ENCODE assay signal across 11 cellular contexts in genomic region chr6:31122803-31123706, GRCh38. TPM values are rescaled to one million over a fixed set of nuclear protein-coding genes. Genes with fewer than 3 reads are reported as not detected.
DNase-seq lines count a peak whose midpoint lies in the region; ATAC-seq and TF ChIP-seq lines count a peak whose summit lies in the region.
"Had no signal": no experiment of that assay in that cellular context is flagged by ENCODE, and none has a peak within 500 bp of the region (broad histone marks: within the 10 kb centered on the region; RNA-seq: fewer than 3 reads in every experiment).

No MANE protein-coding gene starts in this region.

- no peak overlapping the region for H3K27ac Mint-ChIP-seq in activated T-helper 1 cell treated with anti-CD3 and anti-CD28 coated beads, Interleukin-12 subunit alpha, Interleukin-12 subunit beta, Interleukin-2, Interleukin-4 antibody, amounts not matched to agents 30 ng/mL and 10 ng/mL and 1 ng/mL, durations not matched to agents 14 hours and 24 hours and 36 hours
- H3K27ac Mint-ChIP-seq in endothelial cell (ENCODE audit: unreplicated experiment): no peak overlapping the region
- H3K27ac Mint-ChIP-seq: activated naive CD8-positive, alpha-beta T cell had no signal

- DNase-seq in NCI-H2196 (lab: John Stamatoyannopoulos, UW; ENCODE audit: unreplicated experiment) (peak; percentile 65), cerebellar cortex (ENCODE audit: low spot score) (peak; percentile 44), left lung (peak; percentile 79 to 90), tibial artery (peak; percentile 57 to 92), GM20000 (ENCODE audit: low spot score) (no peak), endothelial cell (ENCODE audit: low spot score) (no peak)
- no peak for DNase-seq in activated T-helper 1 cell treated with anti-CD3 and anti-CD28 coated beads, Interleukin-12 subunit alpha, Interleukin-12 subunit beta, Interleukin-2, Interleukin-4 antibody, amounts not matched to agents 30 ng/mL and 10 ng/mL and 1 ng/mL, durations not matched to agents 14 hours and 24 hours and 36 hours (ENCODE audit: low spot score)
- no peak for DNase-seq in stimulated activated CD4-positive, alpha-beta T cell treated with anti-CD3 and anti-CD28 coated beads, Interleukin-4, amount 100 ng/mL, for 1 hour
- DNase-seq: NCI-H774, occipital lobe had no signal

- no peak for TF ChIP-seq CTCF in left lung (IDR thresholded peaks at IDR 0.05)
- TF ChIP-seq CTCF in tibial artery (IDR thresholded peaks at IDR 0.05): no peak
- TF ChIP-seq CTCF in GM20000 (IDR thresholded peaks at IDR 0.05; ENCODE audit: extremely low read depth, missing control alignments): no peak
- no peak for TF ChIP-seq CTCF in endothelial cell (IDR thresholded peaks at IDR 0.05; ENCODE audit: unreplicated experiment)

- H3K4me3 Mint-ChIP-seq in activated T-helper 1 cell treated with anti-CD3 and anti-CD28 coated beads, Interleukin-12 subunit alpha, Interleukin-12 subunit beta, Interleukin-2, Interleukin-4 antibody, amounts not matched to agents 30 ng/mL and 10 ng/mL and 1 ng/mL, durations not matched to agents 14 hours and 24 hours and 36 hours: no peak overlapping the region
- H3K4me3 Mint-ChIP-seq in endothelial cell (ENCODE audit: unreplicated experiment): no peak overlapping the region
- H3K4me3 Mint-ChIP-seq: activated naive CD8-positive, alpha-beta T cell had no signal

- H3K36me3 ChIP-seq in left lung (no peaks in the 10 kb centered on the region), tibial artery (no peaks in the 10 kb centered on the region)

- peaks cover 0 to 29% of the 10 kb centered on the region in 2 donors for H3K4me1 ChIP-seq in left lung
- peaks cover 0 to 30% (median 21%) of the 10 kb centered on the region in 4 donors for H3K4me1 ChIP-seq in tibial artery

- H3K27ac ChIP-seq in left lung: peak overlapping the region; percentile 39 to 61
- H3K27ac ChIP-seq in tibial artery: peak overlapping the region; percentile 55 to 63

- intact Hi-C loops in left lung (cut with DNase I): no loop called here
- intact Hi-C loops in tibial artery (cut with DNase I; ENCODE audit: low total_unique reads): no loop called here
- intact Hi-C loops in activated T-helper 1 cell treated with anti-CD3 and anti-CD28 coated beads, Interleukin-12 subunit alpha, Interleukin-12 subunit beta, Interleukin-2, Interleukin-4 antibody, amounts not matched to agents 30 ng/mL and 10 ng/mL and 1 ng/mL, durations not matched to agents 14 hours and 24 hours and 36 hours (cut with micrococcal nuclease): no loop called here

- H3K4me1 Mint-ChIP-seq in activated T-helper 1 cell treated with anti-CD3 and anti-CD28 coated beads, Interleukin-12 subunit alpha, Interleukin-12 subunit beta, Interleukin-2, Interleukin-4 antibody, amounts not matched to agents 30 ng/mL and 10 ng/mL and 1 ng/mL, durations not matched to agents 14 hours and 24 hours and 36 hours (ENCODE audit: low read depth): peaks cover 3% of the 10 kb centered on the region
- H3K4me1 Mint-ChIP-seq in endothelial cell (ENCODE audit: unreplicated experiment): peaks cover 10% of the 10 kb centered on the region

- H3K27me3 Mint-ChIP-seq in activated T-helper 1 cell treated with anti-CD3 and anti-CD28 coated beads, Interleukin-12 subunit alpha, Interleukin-12 subunit beta, Interleukin-2, Interleukin-4 antibody, amounts not matched to agents 30 ng/mL and 10 ng/mL and 1 ng/mL, durations not matched to agents 14 hours and 24 hours and 36 hours (ENCODE audit: insufficient read depth): peaks cover 8% of the 10 kb centered on the region
- H3K27me3 Mint-ChIP-seq in endothelial cell (ENCODE audit: unreplicated experiment): peaks cover 4% of the 10 kb centered on the region
- H3K27me3 Mint-ChIP-seq: activated naive CD8-positive, alpha-beta T cell had no signal

- H3K36me3 Mint-ChIP-seq in activated T-helper 1 cell treated with anti-CD3 and anti-CD28 coated beads, Interleukin-12 subunit alpha, Interleukin-12 subunit beta, Interleukin-2, Interleukin-4 antibody, amounts not matched to agents 30 ng/mL and 10 ng/mL and 1 ng/mL, durations not matched to agents 14 hours and 24 hours and 36 hours (ENCODE audit: low read depth): no peaks in the 10 kb centered on the region
- H3K36me3 Mint-ChIP-seq in endothelial cell (ENCODE audit: low read depth, unreplicated experiment): no peaks in the 10 kb centered on the region
- H3K36me3 Mint-ChIP-seq: activated naive CD8-positive, alpha-beta T cell had no signal

- no peaks in the 10 kb centered on the region for H3K9me3 ChIP-seq in left lung
- H3K9me3 ChIP-seq in tibial artery: no peaks in the 10 kb centered on the region

- H3K4me3 ChIP-seq in left lung: no peak overlapping the region
- H3K4me3 ChIP-seq in tibial artery: no peak overlapping the region

- peak; percentile 68 for ATAC-seq in left lung

- no peaks in the 10 kb centered on the region for H3K27me3 ChIP-seq in left lung
- H3K27me3 ChIP-seq in tibial artery: no peaks in the 10 kb centered on the region

- H3K9me3 Mint-ChIP-seq in activated T-helper 1 cell treated with anti-CD3 and anti-CD28 coated beads, Interleukin-12 subunit alpha, Interleukin-12 subunit beta, Interleukin-2, Interleukin-4 antibody, amounts not matched to agents 30 ng/mL and 10 ng/mL and 1 ng/mL, durations not matched to agents 14 hours and 24 hours and 36 hours: no peaks in the 10 kb centered on the region
- H3K9me3 Mint-ChIP-seq in endothelial cell (ENCODE audit: unreplicated experiment): no peaks in the 10 kb centered on the region

RNA-seq across cellular contexts. Expression of gene CDSN, which starts 2.8 kb away (rescaled TPM):
- total RNA-seq in left lung (under 1 TPM; 0.13 to 0.61 TPM), endothelial cell (ENCODE audit: unreplicated experiment) (not detected)
- not detected in 2 replicates for total RNA-seq in activated T-helper 1 cell treated with anti-CD3 and anti-CD28 coated beads, Interleukin-12 subunit alpha, Interleukin-12 subunit beta, Interleukin-2, Interleukin-4 antibody, amounts not matched to agents 30 ng/mL and 10 ng/mL and 1 ng/mL, durations not matched to agents 14 hours and 24 hours and 36 hours
- total RNA-seq: occipital lobe had no signal

RNA-seq across cellular contexts. Expression of gene PSORS1C1, which starts 8.5 kb away (rescaled TPM):
- total RNA-seq in left lung (10 to 100 TPM in 1 of 2 donors, 1 to 10 TPM in 1; 3.5 to 11.7 TPM), endothelial cell (ENCODE audit: unreplicated experiment) (0.54 TPM)
- total RNA-seq in activated T-helper 1 cell treated with anti-CD3 and anti-CD28 coated beads, Interleukin-12 subunit alpha, Interleukin-12 subunit beta, Interleukin-2, Interleukin-4 antibody, amounts not matched to agents 30 ng/mL and 10 ng/mL and 1 ng/mL, durations not matched to agents 14 hours and 24 hours and 36 hours: 0.26 TPM in 1 of 2 replicates, not detected in the other
- total RNA-seq: occipital lobe had no signal

RNA-seq across cellular contexts. Expression of gene C6orf15, which starts 10.7 kb away (rescaled TPM):
- not detected for total RNA-seq in left lung
- not detected in 2 replicates for total RNA-seq in activated T-helper 1 cell treated with anti-CD3 and anti-CD28 coated beads, Interleukin-12 subunit alpha, Interleukin-12 subunit beta, Interleukin-2, Interleukin-4 antibody, amounts not matched to agents 30 ng/mL and 10 ng/mL and 1 ng/mL, durations not matched to agents 14 hours and 24 hours and 36 hours
- not detected for total RNA-seq in endothelial cell (ENCODE audit: unreplicated experiment)
- total RNA-seq: occipital lobe had no signal

RNA-seq across cellular contexts. Expression of gene PSORS1C2, which starts 15.8 kb away (rescaled TPM):
- total RNA-seq in left lung (not detected), endothelial cell (ENCODE audit: unreplicated experiment) (0.38 TPM)
- not detected in 2 replicates for total RNA-seq in activated T-helper 1 cell treated with anti-CD3 and anti-CD28 coated beads, Interleukin-12 subunit alpha, Interleukin-12 subunit beta, Interleukin-2, Interleukin-4 antibody, amounts not matched to agents 30 ng/mL and 10 ng/mL and 1 ng/mL, durations not matched to agents 14 hours and 24 hours and 36 hours
- total RNA-seq: occipital lobe had no signal

RNA-seq across cellular contexts. Expression of gene CCHCR1, which starts 34.5 kb away (rescaled TPM):
- total RNA-seq in left lung (10 to 100 TPM; 18.9 to 22.1 TPM), endothelial cell (ENCODE audit: unreplicated experiment) (21.7 TPM)
- total RNA-seq in activated T-helper 1 cell treated with anti-CD3 and anti-CD28 coated beads, Interleukin-12 subunit alpha, Interleukin-12 subunit beta, Interleukin-2, Interleukin-4 antibody, amounts not matched to agents 30 ng/mL and 10 ng/mL and 1 ng/mL, durations not matched to agents 14 hours and 24 hours and 36 hours: 50.9 and 51.3 TPM in 2 replicates

Comparison
In these comparisons a context has a peak if more than half of its experiments do, and no peak if none do; other contexts are left out.
1. DNase-seq: peak in NCI-H2196 (single experiment), cerebellar cortex (single experiment), left lung (2 of 2) and tibial artery (2 of 2); none in activated T-helper 1 cell treated with anti-CD3 and anti-CD28 coated beads, Interleukin-12 subunit alpha, Interleukin-12 subunit beta, Interleukin-2, Interleukin-4 antibody, amounts not matched to agents 30 ng/mL and 10 ng/mL and 1 ng/mL, durations not matched to agents 14 hours and 24 hours and 36 hours (single experiment), GM20000 (single experiment), endothelial cell (single experiment) and stimulated activated CD4-positive, alpha-beta T cell treated with anti-CD3 and anti-CD28 coated beads, Interleukin-4, amount 100 ng/mL, for 1 hour (single experiment).